ENCODE assay signal across 16 cellular contexts in genomic region chr10:17101910-17102266, GRCh38.
"Had no signal": no experiment of that assay in that cellular context is flagged by ENCODE, and none has a peak within 500 bp of the region (broad histone marks: within the 10 kb centered on the region; RNA-seq: fewer than 3 reads in every experiment).

No MANE protein-coding gene starts in this region.

- H3K36me3 ChIP-seq: adrenal gland, esophagus muscularis mucosa, SJCRH30, stomach had no signal

- H3K4me1 Mint-ChIP-seq: activated naive CD4-positive, alpha-beta T cell treated with anti-CD3 and anti-CD28 coated beads, Interleukin-2, amount 10 ng/mL, durations not matched to agents 7 days and 5 days; naive thymus-derived CD8-positive, alpha-beta T cell had no signal

- H3K27me3 ChIP-seq: adrenal gland, body of pancreas, esophagus muscularis mucosa, SJCRH30, stomach had no signal

- ATAC-seq: body of pancreas; naive thymus-derived CD8-positive, alpha-beta T cell had no signal

- H3K27ac Mint-ChIP-seq: activated naive CD4-positive, alpha-beta T cell treated with anti-CD3 and anti-CD28 coated beads, Interleukin-2, amount 10 ng/mL, durations not matched to agents 7 days and 5 days; activated T-helper 2 cell treated with anti-CD3 and anti-CD28 coated beads, Interferon-gamma antibody, Interleukin-2, Interleukin-4, amounts not matched to agents 10 μg/mL and 5 μg/mL and 100 μg/mL, durations not matched to agents 14 hours and 24 hours and 36 hours; endodermal cell; T-helper 2 cell treated with Interferon-gamma antibody and Interleukin-4, amounts not matched to agents 5 μg/mL and 100 μg/mL, for 36 hours had no signal

- H3K27ac ChIP-seq: adrenal gland, body of pancreas, esophagus muscularis mucosa, SJCRH30 had no signal

- DNase-seq: activated CD4-positive, alpha-beta T cell treated with anti-CD3 and anti-CD28 coated beads, Interleukin-2, amount 50 U/mL, for 1 hour; activated naive CD4-positive, alpha-beta T cell treated with anti-CD3 and anti-CD28 coated beads, Interleukin-2, amount 10 ng/mL, durations not matched to agents 7 days and 5 days; adrenal gland; body of pancreas; endodermal cell; head of caudate nucleus; mammary epithelial cell; mucosa of descending colon; naive thymus-derived CD8-positive, alpha-beta T cell; occipital lobe; SJCRH30; stimulated activated CD4-positive, alpha-beta T cell treated with anti-CD3 and anti-CD28 coated beads, Interleukin-4, amount 100 ng/mL, for 4 hours; stomach had no signal

- H3K27me3 Mint-ChIP-seq: activated naive CD4-positive, alpha-beta T cell treated with anti-CD3 and anti-CD28 coated beads, Interleukin-2, amount 10 ng/mL, durations not matched to agents 7 days and 5 days; naive thymus-derived CD8-positive, alpha-beta T cell had no signal

- H3K4me1 ChIP-seq: adrenal gland, body of pancreas, esophagus muscularis mucosa, stomach had no signal

- H3K9me3 ChIP-seq: body of pancreas, esophagus muscularis mucosa, mucosa of descending colon, SJCRH30, stomach had no signal

- H3K9me3 Mint-ChIP-seq: endodermal cell; T-helper 2 cell treated with Interferon-gamma antibody and Interleukin-4, amounts not matched to agents 5 μg/mL and 100 μg/mL, for 36 hours had no signal

- H3K4me3 ChIP-seq: adrenal gland, body of pancreas, esophagus muscularis mucosa, mucosa of descending colon, SJCRH30, stomach had no signal

- H3K4me3 Mint-ChIP-seq: activated naive CD4-positive, alpha-beta T cell treated with anti-CD3 and anti-CD28 coated beads, Interleukin-2, amount 10 ng/mL, durations not matched to agents 7 days and 5 days; endodermal cell; naive thymus-derived CD8-positive, alpha-beta T cell; T-helper 2 cell treated with Interferon-gamma antibody and Interleukin-4, amounts not matched to agents 5 μg/mL and 100 μg/mL, for 36 hours had no signal
